9 cellular contexts compared by ENCODE assay signal in the genomic region with DNA sequence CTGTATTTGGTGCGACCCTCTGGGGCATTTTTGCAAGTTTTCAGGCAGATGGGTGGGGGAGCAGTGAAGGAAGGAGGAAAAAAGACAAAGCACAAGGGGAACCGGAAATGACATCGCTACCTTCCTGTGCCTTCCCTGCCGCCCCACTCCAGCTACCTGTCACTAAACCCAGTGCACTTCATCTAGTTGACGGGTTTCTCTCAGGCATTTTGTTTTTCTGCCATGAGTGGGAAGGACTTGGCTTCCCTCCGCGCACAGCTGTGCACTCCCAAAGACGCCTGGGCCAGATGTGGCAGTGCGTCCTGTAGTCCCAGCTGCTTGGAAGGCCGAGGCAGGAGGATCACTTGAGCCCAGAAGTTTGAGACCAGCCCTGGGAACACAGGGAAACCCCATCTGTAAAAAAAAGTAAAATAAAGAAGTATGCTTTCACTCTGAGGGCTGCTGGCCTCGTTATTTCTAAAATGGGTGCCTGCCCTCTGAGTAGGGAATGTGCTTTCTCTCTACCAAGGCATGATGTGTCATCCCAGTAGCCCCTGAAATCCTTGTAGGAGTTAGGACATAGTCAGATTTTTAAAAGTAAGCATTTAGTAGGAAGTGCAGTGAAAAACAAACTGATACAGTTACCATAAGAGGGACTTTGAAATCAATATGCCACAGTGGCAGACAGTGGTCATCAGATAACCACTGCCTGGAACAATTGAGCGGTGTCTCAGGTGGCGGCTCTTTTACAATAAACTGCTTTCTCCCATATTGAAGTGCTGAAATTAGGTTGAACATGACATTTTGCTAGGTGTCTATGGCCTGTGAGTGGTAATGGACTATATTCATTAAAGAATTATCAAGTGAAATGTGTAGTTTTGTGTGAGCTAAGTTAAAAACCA.
DNase-seq lines count a peak whose midpoint lies in the region; ATAC-seq and TF ChIP-seq lines count a peak whose summit lies in the region.
"Had no signal": no experiment of that assay in that cellular context is flagged by ENCODE, and none has a peak within 500 bp of the region (broad histone marks: within the 10 kb centered on the region; RNA-seq: fewer than 3 reads in every experiment).

No MANE protein-coding gene starts in this region.

- no peaks in the 10 kb centered on the region for H3K27me3 ChIP-seq in uterus

- H3K4me3 ChIP-seq in uterus: no peak overlapping the region

- DNase-seq in stimulated activated CD4-positive, alpha-beta T cell treated with anti-CD3 and anti-CD28 coated beads, Interleukin-1b, Interleukin-23, amount 100 ng/mL, for 48 hours: peak; percentile 49
- no peak for DNase-seq in stimulated activated CD4-positive, alpha-beta T cell treated with anti-CD3 and anti-CD28 coated beads, Interleukin-12 subunit alpha, Interleukin-12 subunit beta, amount 100 ng/mL, for 4 hours
- peak; percentile 50 to 61 for DNase-seq in activated T-cell treated with anti-CD3 and anti-CD28 coated beads, Interleukin-2, amount 50 U/mL, for 72 hours
- DNase-seq in islet precursor cell (peak; percentile 47), uterus (peak in 1 of 2 donors; percentile 45), T-helper 9 cell (no peak), left lobe of liver (ENCODE audit: low spot score) (no peak)
- DNase-seq: NCI-H187 treated with DMSO at 0.1 percent for 48 hours had no signal

- no peaks in the 10 kb centered on the region for H3K36me3 ChIP-seq in uterus

- H3K27me3 Mint-ChIP-seq in activated T-cell treated with anti-CD3 and anti-CD28 coated beads, Interleukin-2, amount 50 U/mL, for 72 hours (ENCODE audit: low read depth): no peaks in the 10 kb centered on the region

- H3K4me1 Mint-ChIP-seq in activated T-cell treated with anti-CD3 and anti-CD28 coated beads, Interleukin-2, amount 50 U/mL, for 72 hours (ENCODE audit: low read depth): peaks cover 86% of the 10 kb centered on the region

- no peaks in the 10 kb centered on the region for H3K4me1 ChIP-seq in uterus

- TF ChIP-seq CTCF in uterus (IDR thresholded peaks at IDR 0.05): no peak

- H3K9me3 ChIP-seq in uterus: no peaks in the 10 kb centered on the region

- intact Hi-C loops in uterus (cut with DNase I; ENCODE audit: low total_unique reads): no loop called here

- TF ChIP-seq POLR2A in uterus (IDR thresholded peaks at IDR 0.05): no peak

- peak overlapping the region; percentile 55 to 61 for H3K4me3 Mint-ChIP-seq in activated T-cell treated with anti-CD3 and anti-CD28 coated beads, Interleukin-2, amount 50 U/mL, for 72 hours

- peak; percentile 59 to 64 for ATAC-seq in activated T-cell treated with anti-CD3 and anti-CD28 coated beads, Interleukin-2, amount 50 U/mL, for 72 hours (replicated peaks in 1 of 2)
- ATAC-seq in GM18520 (IDR thresholded peaks at IDR 0.05; ENCODE audit: unreplicated experiment) (no peak), left lobe of liver (no peak)

- peak overlapping the region; percentile 46 to 61 for H3K27ac ChIP-seq in uterus

- peak overlapping the region; percentile 91 for H3K27ac Mint-ChIP-seq in activated T-cell treated with anti-CD3 and anti-CD28 coated beads, Interleukin-2, amount 50 U/mL, for 72 hours

- H3K9me3 Mint-ChIP-seq in activated T-cell treated with anti-CD3 and anti-CD28 coated beads, Interleukin-2, amount 50 U/mL, for 72 hours: no peaks in the 10 kb centered on the region

- peaks cover 4 to 20% of the 10 kb centered on the region in 2 donors for H3K36me3 Mint-ChIP-seq in activated T-cell treated with anti-CD3 and anti-CD28 coated beads, Interleukin-2, amount 50 U/mL, for 72 hours (ENCODE audit: insufficient read depth in 2 of 2)

Comparison
In these comparisons a context has a peak if more than half of its experiments do, and no peak if none do; other contexts are left out.
1. DNase-seq: peak in stimulated activated CD4-positive, alpha-beta T cell treated with anti-CD3 and anti-CD28 coated beads, Interleukin-1b, Interleukin-23, amount 100 ng/mL, for 48 hours (single experiment), activated T-cell treated with anti-CD3 and anti-CD28 coated beads, Interleukin-2, amount 50 U/mL, for 72 hours (2 of 2) and islet precursor cell (single experiment); none in stimulated activated CD4-positive, alpha-beta T cell treated with anti-CD3 and anti-CD28 coated beads, Interleukin-12 subunit alpha, Interleukin-12 subunit beta, amount 100 ng/mL, for 4 hours (single experiment), T-helper 9 cell (single experiment) and left lobe of liver (single experiment).
2. ATAC-seq: peak in activated T-cell treated with anti-CD3 and anti-CD28 coated beads, Interleukin-2, amount 50 U/mL, for 72 hours (2 of 2); none in GM18520 (single experiment) and left lobe of liver (single experiment).